12 cellular contexts compared by ENCODE assay signal in genomic region chr17:66714046-66715023, GRCh38.
DNase-seq lines count a peak whose midpoint lies in the region; ATAC-seq and TF ChIP-seq lines count a peak whose summit lies in the region.
"Had no signal": no experiment of that assay in that cellular context is flagged by ENCODE, and none has a peak within 500 bp of the region (broad histone marks: within the 10 kb centered on the region; RNA-seq: fewer than 3 reads in every experiment).

No MANE protein-coding gene starts in this region.

- no peaks in the 10 kb centered on the region for H3K27me3 Mint-ChIP-seq in CD4-positive, alpha-beta T cell
- H3K27me3 Mint-ChIP-seq in activated CD8-positive, alpha-beta T cell treated with anti-CD3 and anti-CD28 coated beads for 36 hours, result no peaks in the 10 kb centered on the region
- H3K27me3 Mint-ChIP-seq: naive thymus-derived CD8-positive, alpha-beta T cell had no signal

- no peak for TF ChIP-seq POLR2A in stomach (IDR thresholded peaks at IDR 0.05)

- H3K4me1 Mint-ChIP-seq in CD4-positive, alpha-beta T cell (ENCODE audit: low read depth), result peaks cover 36% of the 10 kb centered on the region
- peaks cover 52% of the 10 kb centered on the region for H3K4me1 Mint-ChIP-seq in activated CD8-positive, alpha-beta T cell treated with anti-CD3 and anti-CD28 coated beads for 36 hours (ENCODE audit: low read depth)

- DNase-seq in NCI-H1092 treated with DMSO at 0.1 percent for 48 hours (lab: John Stamatoyannopoulos, UW) (peak; percentile 57), NCI-H1092 (lab: John Stamatoyannopoulos, UW) (no peak), midbrain (lab: John Stamatoyannopoulos, UW) (peak; percentile 9), stomach (no peak), NAMALWA (ENCODE audit: low spot score) (no peak), A172 (ENCODE audit: low spot score) (no peak)
- no peak for DNase-seq in CD4-positive, alpha-beta T cell
- DNase-seq in activated CD8-positive, alpha-beta T cell treated with anti-CD3 and anti-CD28 coated beads for 36 hours, result no peak
- DNase-seq: DMS79, NCI-H526 had no signal

- no peak for TF ChIP-seq CTCF in CD4-positive, alpha-beta T cell (IDR thresholded peaks at IDR 0.05)
- TF ChIP-seq CTCF in activated CD8-positive, alpha-beta T cell treated with anti-CD3 and anti-CD28 coated beads for 36 hours (IDR thresholded peaks at IDR 0.05), result no peak
- TF ChIP-seq CTCF in stomach (IDR thresholded peaks at IDR 0.05), result no peak

- H3K27ac ChIP-seq in CD4-positive, alpha-beta T cell (ENCODE audit: low read depth, low read length), result no peak overlapping the region
- H3K27ac ChIP-seq in stomach, result peak overlapping the region in 1 of 5 donors; percentile 25
- H3K27ac ChIP-seq: 22Rv1 had no signal

- intact Hi-C loops in CD4-positive, alpha-beta T cell (cut with DNase I, micrococcal nuclease), result loop anchor here (2.0 to 5.0 kb wide), 3 partner anchors 193 to 578 kb away; no protein-coding TSS in a partner anchor
- intact Hi-C loops in activated CD8-positive, alpha-beta T cell treated with anti-CD3 and anti-CD28 coated beads for 36 hours (cut with micrococcal nuclease), result no loop called here
- intact Hi-C loops in stomach (cut with DNase I; ENCODE audit: low total_unique reads), result loop anchor here (5.0 kb wide), 1 partner anchor 188 kb away; no protein-coding TSS in a partner anchor

- H3K4me1 ChIP-seq in stomach, result peaks cover 0 to 42% (median 20%) of the 10 kb centered on the region in 4 donors

- no peak for ATAC-seq in CD4-positive, alpha-beta T cell (ENCODE audit: poor library complexity)
- no peak for ATAC-seq in activated CD8-positive, alpha-beta T cell treated with anti-CD3 and anti-CD28 coated beads for 36 hours

- no peak overlapping the region for H3K4me3 ChIP-seq in stomach

- H3K27ac Mint-ChIP-seq in CD4-positive, alpha-beta T cell, result peak overlapping the region; percentile 41
- peak overlapping the region; percentile 83 for H3K27ac Mint-ChIP-seq in activated CD8-positive, alpha-beta T cell treated with anti-CD3 and anti-CD28 coated beads for 36 hours

- H3K36me3 ChIP-seq in stomach, result no peaks in the 10 kb centered on the region

- H3K4me3 Mint-ChIP-seq in CD4-positive, alpha-beta T cell, result no peak overlapping the region
- no peak overlapping the region for H3K4me3 Mint-ChIP-seq in activated CD8-positive, alpha-beta T cell treated with anti-CD3 and anti-CD28 coated beads for 36 hours

- peaks cover 40% of the 10 kb centered on the region for H3K36me3 Mint-ChIP-seq in CD4-positive, alpha-beta T cell (ENCODE audit: low read depth)
- peaks cover 43% of the 10 kb centered on the region for H3K36me3 Mint-ChIP-seq in activated CD8-positive, alpha-beta T cell treated with anti-CD3 and anti-CD28 coated beads for 36 hours (ENCODE audit: low read depth)

- H3K9me3 ChIP-seq in CD4-positive, alpha-beta T cell (ENCODE audit: control insufficient read depth, low read length), result no peaks in the 10 kb centered on the region
- H3K9me3 ChIP-seq in stomach, result no peaks in the 10 kb centered on the region

- TF ChIP-seq EP300 in stomach (IDR thresholded peaks at IDR 0.05), result no peak

- POLR2A ChIA-PET in CD4-positive, alpha-beta T cell (lab: Charles Lee), result interaction anchor here (0.5 to 0.6 kb wide), 2 partner anchors 16 to 844 kb away, joined by 3 to 4 read pairs; no protein-coding TSS in a partner anchor
- POLR2A ChIA-PET in activated CD8-positive, alpha-beta T cell treated with anti-CD3 and anti-CD28 coated beads for 36 hours (lab: Charles Lee), result interaction anchor here (0.9 kb wide), 1 partner anchor 9 kb away, joined by 3 read pairs; no protein-coding TSS in a partner anchor

- H3K9me3 Mint-ChIP-seq in CD4-positive, alpha-beta T cell, result no peaks in the 10 kb centered on the region
- H3K9me3 Mint-ChIP-seq in activated CD8-positive, alpha-beta T cell treated with anti-CD3 and anti-CD28 coated beads for 36 hours, result no peaks in the 10 kb centered on the region
- H3K9me3 Mint-ChIP-seq: naive thymus-derived CD8-positive, alpha-beta T cell had no signal

- CTCF ChIA-PET in CD4-positive, alpha-beta T cell (lab: Charles Lee), result interaction anchor here (0.6 to 1.0 kb wide), 2 partner anchors 13 to 543 kb away, joined by 3 read pairs; no protein-coding TSS in a partner anchor
- CTCF ChIA-PET in activated CD8-positive, alpha-beta T cell treated with anti-CD3 and anti-CD28 coated beads for 36 hours (lab: Charles Lee), result interaction anchor here (0.6 to 1.5 kb wide), 6 partner anchors 12 to 514 kb away, joined by 3 to 5 read pairs (median 3); no protein-coding TSS in a partner anchor

- no peaks in the 10 kb centered on the region for H3K27me3 ChIP-seq in CD4-positive, alpha-beta T cell (ENCODE audit: control insufficient read depth, insufficient read depth, low read length)
- no peaks in the 10 kb centered on the region for H3K27me3 ChIP-seq in stomach

- WGBS in stomach, 5 donors, result 79 to 90% (median 87%) methylated on average over 17 of the region's 17 CpGs

Comparison
In these comparisons a context has a peak if more than half of its experiments do, and no peak if none do; other contexts are left out.
1. DNase-seq: peak in NCI-H1092 treated with DMSO at 0.1 percent for 48 hours (single experiment) and midbrain (single experiment); none in NCI-H1092 (single experiment), CD4-positive, alpha-beta T cell (0 of 10), activated CD8-positive, alpha-beta T cell treated with anti-CD3 and anti-CD28 coated beads for 36 hours (single experiment), stomach (single experiment), NAMALWA (single experiment) and A172 (single experiment).